Comparison of ENCODE assay signal across 9 cellular contexts in the genomic region with DNA sequence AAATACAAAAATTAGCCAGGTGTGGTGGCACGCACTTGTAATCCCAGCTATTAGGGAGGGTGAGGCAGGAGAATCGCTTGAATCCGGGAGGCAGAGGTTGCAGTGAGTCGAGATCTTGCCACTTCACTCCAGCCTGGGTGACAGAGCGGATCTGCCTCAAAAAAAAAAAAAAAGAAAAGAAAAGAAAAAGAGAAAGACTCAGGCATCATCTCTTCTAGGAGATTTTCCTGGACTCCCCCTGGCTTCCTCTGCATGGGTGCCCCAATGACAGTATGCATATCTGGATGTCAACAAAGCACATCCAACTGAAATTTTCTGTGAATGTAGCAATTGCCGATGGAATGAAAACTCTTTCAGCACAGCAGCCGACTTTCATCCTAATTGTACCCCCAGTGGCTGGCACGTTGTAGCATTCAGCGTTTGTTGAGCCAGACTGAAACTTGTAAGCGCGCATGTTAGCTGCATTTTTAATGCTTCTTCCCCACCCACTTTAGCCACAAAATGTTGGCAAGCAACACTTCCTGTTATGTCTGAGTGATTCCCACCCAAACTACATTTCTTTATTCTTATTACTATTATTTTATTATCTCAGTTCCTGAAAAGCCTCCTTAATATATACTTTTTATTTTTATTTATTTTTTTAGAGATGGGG.
DNase-seq lines count a peak whose midpoint lies in the region; ATAC-seq lines count a peak whose summit lies in the region.
"Had no signal": no experiment of that assay in that cellular context is flagged by ENCODE, and none has a peak within 500 bp of the region (broad histone marks: within the 10 kb centered on the region; RNA-seq: fewer than 3 reads in every experiment).

No MANE protein-coding gene starts in this region.

- no peaks in the 10 kb centered on the region for H3K9me2 ChIP-seq in Karpas-422 (replicated peaks; ENCODE audit: insufficient read depth, low read length)

- peaks cover 6% of the 10 kb centered on the region for H3K9me3 ChIP-seq in Karpas-422 (ENCODE audit: low read length)
- H3K9me3 ChIP-seq: body of pancreas had no signal

- H3K79me2 ChIP-seq in Karpas-422 (ENCODE audit: low read length): no peaks in the 10 kb centered on the region

- H3K4me1 ChIP-seq in Karpas-422 (ENCODE audit: low read length): no peaks in the 10 kb centered on the region
- H3K4me1 ChIP-seq: body of pancreas had no signal

- no peaks in the 10 kb centered on the region for H3K27me3 ChIP-seq in Karpas-422 (ENCODE audit: low read length)
- H3K27me3 ChIP-seq: body of pancreas had no signal

- ATAC-seq in HG03097 (IDR thresholded peaks at IDR 0.05; ENCODE audit: low FRiP score, unreplicated experiment): peak; percentile 56
- peak; percentile 26 for ATAC-seq in left lobe of liver
- ATAC-seq: body of pancreas had no signal

- no peak overlapping the region for H3K9ac ChIP-seq in Karpas-422 (ENCODE audit: low read length)

- DNase-seq in EL (peak; percentile 42), activated T-cell treated with anti-CD3 and anti-CD28 coated beads for 1 hour (ENCODE audit: low read depth) (peak; percentile 20), left lobe of liver (ENCODE audit: low spot score) (no peak), posterior vena cava (ENCODE audit: low spot score) (no peak), Karpas-422 (no peak), DMS53 treated with DMSO at 0.1 percent for 48 hours (lab: John Stamatoyannopoulos, UW; ENCODE audit: unreplicated experiment) (no peak), SKM-1 (lab: John Stamatoyannopoulos, UW; ENCODE audit: unreplicated experiment) (no peak)

- no peak overlapping the region for H2AFZ ChIP-seq in Karpas-422 (ENCODE audit: low read length)

- H3K4me3 ChIP-seq in Karpas-422 (ENCODE audit: low read length): no peak overlapping the region
- H3K4me3 ChIP-seq: body of pancreas had no signal

- H4K20me1 ChIP-seq in Karpas-422 (ENCODE audit: insufficient read depth, low read depth, low read length): no peaks in the 10 kb centered on the region

- H3K36me3 ChIP-seq in Karpas-422 (ENCODE audit: insufficient read depth, low read length): no peaks in the 10 kb centered on the region

- H3K27ac ChIP-seq in Karpas-422 (ENCODE audit: low read length): no peak overlapping the region
- H3K27ac ChIP-seq: body of pancreas had no signal

- no peak overlapping the region for H3K4me2 ChIP-seq in Karpas-422 (ENCODE audit: low read depth, low read length, poor library complexity, severe bottlenecking)

- intact Hi-C loops in posterior vena cava (cut with DNase I): loop anchor here in 1 of 2 donors (2.0 kb wide), 1 partner anchor 67 kb away; no protein-coding TSS in a partner anchor

Comparison
In these comparisons a context has a peak if more than half of its experiments do, and no peak if none do; other contexts are left out.
1. DNase-seq: peak in EL (single experiment) and activated T-cell treated with anti-CD3 and anti-CD28 coated beads for 1 hour (single experiment); none in left lobe of liver (single experiment), posterior vena cava (single experiment), Karpas-422 (single experiment), DMS53 treated with DMSO at 0.1 percent for 48 hours (single experiment) and SKM-1 (single experiment).